Comparison of ENCODE assay signal across 19 cellular contexts in genomic region chr15:98174286-98174685, GRCh38.
DNase-seq lines count a peak whose midpoint lies in the region; ATAC-seq, FAIRE-seq and TF ChIP-seq lines count a peak whose summit lies in the region.
"Had no signal": no experiment of that assay in that cellular context is flagged by ENCODE, and none has a peak within 500 bp of the region (broad histone marks: within the 10 kb centered on the region; RNA-seq: fewer than 3 reads in every experiment).

No MANE protein-coding gene starts in this region.

- no peak for ATAC-seq in HG03521 (IDR thresholded peaks at IDR 0.05; ENCODE audit: unreplicated experiment)
- ATAC-seq: gastroesophageal sphincter; PC-3; stimulated activated memory B cell treated with anti-CD40 and anti-IgM and Interleukin-4, amounts not matched to agents 10 μg/mL and 1 μg/mL and 100 μg/mL, for 72 hours had no signal

- no peaks in the 10 kb centered on the region for H3K27me3 Mint-ChIP-seq in MCF 10A (ENCODE audit: insufficient read depth, unreplicated experiment)
- H3K27me3 Mint-ChIP-seq: stimulated activated memory B cell treated with anti-CD40 and anti-IgM and Interleukin-4, amounts not matched to agents 10 μg/mL and 1 μg/mL and 100 μg/mL, for 72 hours had no signal

- intact Hi-C loops in MCF 10A (cut with micrococcal nuclease) = loop anchor here (1.0 to 10.0 kb wide), 2 partner anchors 251 to 265 kb away; no protein-coding TSS in a partner anchor
- intact Hi-C loops in breast epithelium (cut with DNase I; ENCODE audit: low total_unique reads) = no loop called here

- no peaks in the 10 kb centered on the region for H3K9me3 ChIP-seq in breast epithelium
- H3K9me3 ChIP-seq: gastroesophageal sphincter had no signal

- TF ChIP-seq CTCF in MCF 10A (IDR thresholded peaks at IDR 0.05; ENCODE audit: unreplicated experiment) (no peak), breast epithelium (IDR thresholded peaks at IDR 0.05) (no peak), bronchial epithelial cell (IDR thresholded peaks at IDR 0.05; ENCODE audit: insufficient read depth, low read length, severe bottlenecking) (peak; percentile 41)

- H3K4me3 Mint-ChIP-seq in MCF 10A (ENCODE audit: unreplicated experiment) = no peak overlapping the region
- H3K4me3 Mint-ChIP-seq: activated CD4-positive, alpha-beta memory T cell treated with anti-CD3 and anti-CD28 coated beads, Interleukin-2, amount 10 ng/mL, durations not matched to agents 7 days and 5 days; B cell; naive B cell; stimulated activated memory B cell treated with anti-CD40 and anti-IgM and Interleukin-4, amounts not matched to agents 10 μg/mL and 1 μg/mL and 100 μg/mL, for 72 hours had no signal

- TF ChIP-seq POLR2A in breast epithelium (IDR thresholded peaks at IDR 0.05) = no peak

- H3K4me1 Mint-ChIP-seq in MCF 10A (ENCODE audit: insufficient read depth, unreplicated experiment) = peaks cover 6% of the 10 kb centered on the region
- H3K4me1 Mint-ChIP-seq: activated CD4-positive, alpha-beta memory T cell treated with anti-CD3 and anti-CD28 coated beads, Interleukin-2, amount 10 ng/mL, durations not matched to agents 7 days and 5 days; B cell; stimulated activated memory B cell treated with anti-CD40 and anti-IgM and Interleukin-4, amounts not matched to agents 10 μg/mL and 1 μg/mL and 100 μg/mL, for 72 hours had no signal

- no peak overlapping the region for H3K27ac ChIP-seq in breast epithelium
- H3K27ac ChIP-seq: gastroesophageal sphincter had no signal

- H3K9me3 Mint-ChIP-seq in MCF 10A (ENCODE audit: unreplicated experiment) = no peaks in the 10 kb centered on the region
- H3K9me3 Mint-ChIP-seq: activated CD4-positive, alpha-beta memory T cell treated with anti-CD3 and anti-CD28 coated beads, Interleukin-2, amount 10 ng/mL, durations not matched to agents 7 days and 5 days; naive B cell had no signal

- FAIRE-seq in bronchial epithelial cell (lab: Jason Lieb, UNC) (no peak), urothelium cell line (lab: Jason Lieb, UNC) (no peak)

- no peaks in the 10 kb centered on the region for H3K36me3 ChIP-seq in breast epithelium
- H3K36me3 ChIP-seq in bronchial epithelial cell (ENCODE audit: control insufficient read depth, insufficient read depth, low read length) = no peaks in the 10 kb centered on the region
- H3K36me3 ChIP-seq: gastroesophageal sphincter had no signal

- POLR2A ChIA-PET in MCF 10A (lab: Yijun Ruan, JAX) = no interaction called here

- peaks cover 0 to 26% of the 10 kb centered on the region in 2 donors for H3K27me3 ChIP-seq in breast epithelium
- H3K27me3 ChIP-seq in bronchial epithelial cell (ENCODE audit: control insufficient read depth, insufficient read depth, low read length) = no peaks in the 10 kb centered on the region

- no peaks in the 10 kb centered on the region for H3K36me3 Mint-ChIP-seq in MCF 10A (ENCODE audit: insufficient read depth, unreplicated experiment)
- H3K36me3 Mint-ChIP-seq: naive B cell; stimulated activated memory B cell treated with anti-CD40 and anti-IgM and Interleukin-4, amounts not matched to agents 10 μg/mL and 1 μg/mL and 100 μg/mL, for 72 hours had no signal

- H3K27ac Mint-ChIP-seq in MCF 10A (ENCODE audit: low read depth, unreplicated experiment) = no peak overlapping the region
- H3K27ac Mint-ChIP-seq: activated CD4-positive, alpha-beta memory T cell treated with anti-CD3 and anti-CD28 coated beads, Interleukin-2, amount 10 ng/mL, durations not matched to agents 7 days and 5 days; B cell; stimulated activated memory B cell treated with anti-CD40 and anti-IgM and Interleukin-4, amounts not matched to agents 10 μg/mL and 1 μg/mL and 100 μg/mL, for 72 hours had no signal

- no peaks in the 10 kb centered on the region for H3K4me1 ChIP-seq in breast epithelium
- H3K4me1 ChIP-seq: gastroesophageal sphincter had no signal

- BruUV-seq in MCF 10A (replicated peaks; lab: Mats Ljungman, UMichigan) = no TSS peak

- CTCF ChIA-PET in MCF 10A (lab: Yijun Ruan, JAX) = interaction anchor here (0.5 to 13.5 kb wide), 7 partner anchors 21 to 1838 kb away, joined by 3 to 158 read pairs (median 4); no protein-coding TSS in a partner anchor

- H3K4me3 ChIP-seq in breast epithelium (no peak overlapping the region), bronchial epithelial cell (ENCODE audit: low read depth, low read length) (no peak overlapping the region)
- H3K4me3 ChIP-seq: gastroesophageal sphincter had no signal

- peak; percentile 33 for DNase-seq in MCF 10A (ENCODE audit: unreplicated experiment)
- DNase-seq in breast epithelium (ENCODE audit: low spot score in 2 of 2) = no peak
- DNase-seq in NCI-H146 treated with DMSO at 0.1 percent for 48 hours (lab: John Stamatoyannopoulos, UW; ENCODE audit: unreplicated experiment) = peak; percentile 39
- peak; percentile 26 for DNase-seq in bronchial epithelial cell (ENCODE audit: low read depth)
- DNase-seq in urothelium cell line (ENCODE audit: low spot score) = peak; percentile 7
- no peak for DNase-seq in NCI-H748 treated with DMSO at 0.1 percent for 48 hours (lab: John Stamatoyannopoulos, UW)
- no peak for DNase-seq in DMS53 treated with DMSO at 0.1 percent for 48 hours (lab: John Stamatoyannopoulos, UW; ENCODE audit: unreplicated experiment)
- DNase-seq: activated CD4-positive, alpha-beta memory T cell treated with anti-CD3 and anti-CD28 coated beads, Interleukin-2, amount 10 ng/mL, durations not matched to agents 7 days and 5 days; activated effector memory CD4-positive, alpha-beta T cell treated with anti-CD3 and anti-CD28 coated beads, Interleukin-2, amount 50 U/mL, for 16 hours; effector CD8-positive, alpha-beta T cell; kidney glomerular epithelial cell; naive B cell; NCI-H1694; PC-3; stimulated activated CD4-positive, alpha-beta T cell treated with anti-CD3 and anti-CD28 coated beads, Interleukin-4, amount 100 ng/mL, for 1 hour had no signal

Comparison
In these comparisons a context has a peak if more than half of its experiments do, and no peak if none do; other contexts are left out.
1. DNase-seq: peak in MCF 10A (single experiment), NCI-H146 treated with DMSO at 0.1 percent for 48 hours (single experiment), bronchial epithelial cell (single experiment) and urothelium cell line (single experiment); none in breast epithelium (0 of 2), NCI-H748 treated with DMSO at 0.1 percent for 48 hours (single experiment) and DMS53 treated with DMSO at 0.1 percent for 48 hours (single experiment).